1 cellular context compared by ENCODE assay signal in the genomic region with DNA sequence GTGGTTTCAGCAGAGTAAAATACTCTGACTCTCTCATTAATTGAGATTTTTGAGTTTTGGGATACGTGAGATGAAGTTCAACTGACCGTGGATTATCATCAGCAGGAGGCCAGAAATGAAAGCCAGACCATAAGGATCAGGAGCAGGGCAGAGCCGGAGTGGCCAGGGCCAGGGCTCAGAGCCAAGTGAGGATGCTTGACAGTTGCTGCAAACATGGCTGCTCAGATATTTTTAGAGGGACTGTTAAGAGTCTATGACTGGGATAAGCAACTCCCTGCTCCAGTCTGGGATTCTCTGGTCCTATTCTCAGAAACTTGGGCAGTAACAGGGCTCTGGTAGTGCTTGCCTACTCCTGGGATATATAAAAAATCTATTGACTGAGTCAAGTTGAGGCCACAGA.
TF ChIP-seq lines count a peak whose summit lies in the region.

No MANE protein-coding gene starts in this region.

TF ChIP-seq in IMR-90, 13 proteins besides CTCF, POLR2A, EP300 and RAD21:
- TF ChIP-seq MAFK (IDR thresholded peaks at IDR 0.05; ENCODE audit: low read depth, low read length), result no peak
- TF ChIP-seq RCOR1 (IDR thresholded peaks at IDR 0.05; ENCODE audit: insufficient replicate concordance, low read length), result no peak
- no peak for TF ChIP-seq CHD1 (IDR thresholded peaks at IDR 0.05; ENCODE audit: low read depth, low read length)
- no peak for TF ChIP-seq CEBPB (IDR thresholded peaks at IDR 0.05; ENCODE audit: low read depth, low read length)
- TF ChIP-seq MAZ (IDR thresholded peaks at IDR 0.05; ENCODE audit: borderline replicate concordance, low read depth, low read length), result no peak
- TF ChIP-seq NFE2L2 (IDR thresholded peaks at IDR 0.05; ENCODE audit: low read depth, low read length), result no peak
- no peak for TF ChIP-seq BHLHE40 (IDR thresholded peaks at IDR 0.05; ENCODE audit: low read depth, low read length)
- TF ChIP-seq, protein P1, sequence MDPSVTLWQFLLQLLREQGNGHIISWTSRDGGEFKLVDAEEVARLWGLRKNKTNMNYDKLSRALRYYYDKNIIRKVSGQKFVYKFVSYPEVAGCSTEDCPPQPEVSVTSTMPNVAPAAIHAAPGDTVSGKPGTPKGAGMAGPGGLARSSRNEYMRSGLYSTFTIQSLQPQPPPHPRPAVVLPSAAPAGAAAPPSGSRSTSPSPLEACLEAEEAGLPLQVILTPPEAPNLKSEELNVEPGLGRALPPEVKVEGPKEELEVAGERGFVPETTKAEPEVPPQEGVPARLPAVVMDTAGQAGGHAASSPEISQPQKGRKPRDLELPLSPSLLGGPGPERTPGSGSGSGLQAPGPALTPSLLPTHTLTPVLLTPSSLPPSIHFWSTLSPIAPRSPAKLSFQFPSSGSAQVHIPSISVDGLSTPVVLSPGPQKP (IDR thresholded peaks at IDR 0.05; ENCODE audit: borderline replicate concordance, low read depth, low read length), result no peak
- TF ChIP-seq, protein P2, sequence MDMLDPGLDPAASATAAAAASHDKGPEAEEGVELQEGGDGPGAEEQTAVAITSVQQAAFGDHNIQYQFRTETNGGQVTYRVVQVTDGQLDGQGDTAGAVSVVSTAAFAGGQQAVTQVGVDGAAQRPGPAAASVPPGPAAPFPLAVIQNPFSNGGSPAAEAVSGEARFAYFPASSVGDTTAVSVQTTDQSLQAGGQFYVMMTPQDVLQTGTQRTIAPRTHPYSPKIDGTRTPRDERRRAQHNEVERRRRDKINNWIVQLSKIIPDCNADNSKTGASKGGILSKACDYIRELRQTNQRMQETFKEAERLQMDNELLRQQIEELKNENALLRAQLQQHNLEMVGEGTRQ (IDR thresholded peaks at IDR 0.05; ENCODE audit: low read depth, low read length), result no peak
- no peak for TF ChIP-seq RFX5 (IDR thresholded peaks at IDR 0.05; ENCODE audit: low read depth, low read length)
- TF ChIP-seq SMC3 (IDR thresholded peaks at IDR 0.05; ENCODE audit: low read depth, low read length), result no peak
- no peak for TF ChIP-seq FOS (IDR thresholded peaks at IDR 0.05; ENCODE audit: low read depth, low read length)
- TF ChIP-seq MXI1 (IDR thresholded peaks at IDR 0.05; ENCODE audit: borderline replicate concordance, low read depth, low read length), result no peak
